In genomic region chr17:82528484-82529265, GRCh38 we compare ENCODE assay signal across 8 cellular contexts. TPM values are rescaled to one million over a fixed set of nuclear protein-coding genes. Genes with fewer than 3 reads are reported as not detected.
DNase-seq lines count a peak whose midpoint lies in the region; ATAC-seq and TF ChIP-seq lines count a peak whose summit lies in the region.

No MANE protein-coding gene starts in this region.

- H3K27me3 ChIP-seq in HUES64 (ENCODE audit: insufficient read depth, low read length) = no peaks in the 10 kb centered on the region

- no peak for TF ChIP-seq CTCF in WTC11 (IDR thresholded peaks at IDR 0.05)

- peak; percentile 47 for ATAC-seq in WTC11
- ATAC-seq in HG03108 (IDR thresholded peaks at IDR 0.05; ENCODE audit: unreplicated experiment) = no peak
- ATAC-seq in activated T-helper 17 cell treated with anti-CD3 and anti-CD28 coated beads, Interleukin-2, amount 50 U/mL, for 72 hours (replicated peaks) = no peak
- ATAC-seq in HG02884 (IDR thresholded peaks at IDR 0.05; ENCODE audit: unreplicated experiment) = no peak

- CTCF ChIA-PET in WTC11 (lab: Charles Lee) = interaction anchor here (0.6 to 0.7 kb wide), 4 partner anchors 8 to 261 kb away, joined by 3 to 7 read pairs (median 4); no protein-coding TSS in a partner anchor

- no peak overlapping the region for H3K4me3 ChIP-seq in HUES64 (ENCODE audit: low read length)

- H3K4me3 Mint-ChIP-seq in WTC11 = no peak overlapping the region
- H3K4me3 Mint-ChIP-seq in activated T-helper 17 cell treated with anti-CD3 and anti-CD28 coated beads, Interleukin-2, amount 50 U/mL, for 72 hours = no peak overlapping the region

- peak overlapping the region; percentile 42 for H3K27ac Mint-ChIP-seq in WTC11
- H3K27ac Mint-ChIP-seq in activated T-helper 17 cell treated with anti-CD3 and anti-CD28 coated beads, Interleukin-2, amount 50 U/mL, for 72 hours = no peak overlapping the region

- 83% methylated on average over 17 of the region's 17 CpGs for WGBS in HUES64

- POLR2A ChIA-PET in WTC11 (lab: Charles Lee) = interaction anchor here (0.6 kb wide), 1 partner anchor 18 kb away, joined by 3 read pairs; no protein-coding TSS in a partner anchor

- no peaks in the 10 kb centered on the region for H3K36me3 ChIP-seq in HUES64 (ENCODE audit: insufficient read depth, low read length)

- peaks cover 43% of the 10 kb centered on the region for H3K4me1 Mint-ChIP-seq in WTC11
- peaks cover 42% of the 10 kb centered on the region for H3K4me1 Mint-ChIP-seq in activated T-helper 17 cell treated with anti-CD3 and anti-CD28 coated beads, Interleukin-2, amount 50 U/mL, for 72 hours

- DNase-seq in COLO668 (lab: John Stamatoyannopoulos, UW; ENCODE audit: unreplicated experiment) (peak; percentile 55), WTC11 (ENCODE audit: low spot score) (no peak), head of caudate nucleus (peak; percentile 23 to 87 (median 68)), retina (peak; percentile 62)

- no peaks in the 10 kb centered on the region for H3K9me3 ChIP-seq in HUES64 (ENCODE audit: insufficient read depth, low read depth, low read length)

- H3K4me1 ChIP-seq in HUES64 (ENCODE audit: insufficient read depth, low read length) = peaks cover 7% of the 10 kb centered on the region

- no peaks in the 10 kb centered on the region for H3K36me3 Mint-ChIP-seq in WTC11
- H3K36me3 Mint-ChIP-seq in activated T-helper 17 cell treated with anti-CD3 and anti-CD28 coated beads, Interleukin-2, amount 50 U/mL, for 72 hours (ENCODE audit: low read depth) = peaks cover 17% of the 10 kb centered on the region

- 0 out of 2 replicates have a peak overlapping the region, but pooled peaks have one; percentile 13 for H3K27ac ChIP-seq in HUES64 (ENCODE audit: low read depth, low read length)

- no peaks in the 10 kb centered on the region for H3K9me3 Mint-ChIP-seq in WTC11
- no peaks in the 10 kb centered on the region for H3K9me3 Mint-ChIP-seq in activated T-helper 17 cell treated with anti-CD3 and anti-CD28 coated beads, Interleukin-2, amount 50 U/mL, for 72 hours

- intact Hi-C loops in head of caudate nucleus (cut with DNase I) = no loop called here

- H3K27me3 Mint-ChIP-seq in WTC11 (ENCODE audit: low read depth) = no peaks in the 10 kb centered on the region
- no peaks in the 10 kb centered on the region for H3K27me3 Mint-ChIP-seq in activated T-helper 17 cell treated with anti-CD3 and anti-CD28 coated beads, Interleukin-2, amount 50 U/mL, for 72 hours

- no peak overlapping the region for H3K9ac ChIP-seq in HUES64 (ENCODE audit: low read depth, low read length)

TF ChIP-seq in WTC11, 78 proteins besides CTCF, POLR2A, EP300 and RAD21:
- TF ChIP-seq RELA (CRISPR knock-in tag; IDR thresholded peaks at IDR 0.05; ENCODE audit: borderline replicate concordance) = no peak
- TF ChIP-seq IRF1 (CRISPR knock-in tag; IDR thresholded peaks at IDR 0.05) = no peak
- TF ChIP-seq, protein P1, sequence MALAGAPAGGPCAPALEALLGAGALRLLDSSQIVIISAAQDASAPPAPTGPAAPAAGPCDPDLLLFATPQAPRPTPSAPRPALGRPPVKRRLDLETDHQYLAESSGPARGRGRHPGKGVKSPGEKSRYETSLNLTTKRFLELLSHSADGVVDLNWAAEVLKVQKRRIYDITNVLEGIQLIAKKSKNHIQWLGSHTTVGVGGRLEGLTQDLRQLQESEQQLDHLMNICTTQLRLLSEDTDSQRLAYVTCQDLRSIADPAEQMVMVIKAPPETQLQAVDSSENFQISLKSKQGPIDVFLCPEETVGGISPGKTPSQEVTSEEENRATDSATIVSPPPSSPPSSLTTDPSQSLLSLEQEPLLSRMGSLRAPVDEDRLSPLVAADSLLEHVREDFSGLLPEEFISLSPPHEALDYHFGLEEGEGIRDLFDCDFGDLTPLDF (CRISPR knock-in tag; IDR thresholded peaks at IDR 0.05) = no peak
- TF ChIP-seq IRF2 (CRISPR knock-in tag; IDR thresholded peaks at IDR 0.05; ENCODE audit: borderline replicate concordance, low read depth) = no peak
- TF ChIP-seq, protein P2, sequence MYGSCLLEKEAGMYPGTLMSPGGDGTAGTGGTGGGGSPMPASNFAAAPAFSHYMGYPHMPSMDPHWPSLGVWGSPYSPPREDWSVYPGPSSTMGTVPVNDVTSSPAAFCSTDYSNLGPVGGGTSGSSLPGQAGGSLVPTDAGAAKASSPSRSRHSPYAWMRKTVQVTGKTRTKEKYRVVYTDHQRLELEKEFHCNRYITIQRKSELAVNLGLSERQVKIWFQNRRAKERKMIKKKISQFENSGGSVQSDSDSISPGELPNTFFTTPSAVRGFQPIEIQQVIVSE (CRISPR knock-in tag; IDR thresholded peaks at IDR 0.05; ENCODE audit: borderline replicate concordance) = no peak
- no peak for TF ChIP-seq ZNF671 (CRISPR knock-in tag; IDR thresholded peaks at IDR 0.05)
- TF ChIP-seq MYBL2 (CRISPR knock-in tag; IDR thresholded peaks at IDR 0.05) = no peak
- TF ChIP-seq, protein P3, sequence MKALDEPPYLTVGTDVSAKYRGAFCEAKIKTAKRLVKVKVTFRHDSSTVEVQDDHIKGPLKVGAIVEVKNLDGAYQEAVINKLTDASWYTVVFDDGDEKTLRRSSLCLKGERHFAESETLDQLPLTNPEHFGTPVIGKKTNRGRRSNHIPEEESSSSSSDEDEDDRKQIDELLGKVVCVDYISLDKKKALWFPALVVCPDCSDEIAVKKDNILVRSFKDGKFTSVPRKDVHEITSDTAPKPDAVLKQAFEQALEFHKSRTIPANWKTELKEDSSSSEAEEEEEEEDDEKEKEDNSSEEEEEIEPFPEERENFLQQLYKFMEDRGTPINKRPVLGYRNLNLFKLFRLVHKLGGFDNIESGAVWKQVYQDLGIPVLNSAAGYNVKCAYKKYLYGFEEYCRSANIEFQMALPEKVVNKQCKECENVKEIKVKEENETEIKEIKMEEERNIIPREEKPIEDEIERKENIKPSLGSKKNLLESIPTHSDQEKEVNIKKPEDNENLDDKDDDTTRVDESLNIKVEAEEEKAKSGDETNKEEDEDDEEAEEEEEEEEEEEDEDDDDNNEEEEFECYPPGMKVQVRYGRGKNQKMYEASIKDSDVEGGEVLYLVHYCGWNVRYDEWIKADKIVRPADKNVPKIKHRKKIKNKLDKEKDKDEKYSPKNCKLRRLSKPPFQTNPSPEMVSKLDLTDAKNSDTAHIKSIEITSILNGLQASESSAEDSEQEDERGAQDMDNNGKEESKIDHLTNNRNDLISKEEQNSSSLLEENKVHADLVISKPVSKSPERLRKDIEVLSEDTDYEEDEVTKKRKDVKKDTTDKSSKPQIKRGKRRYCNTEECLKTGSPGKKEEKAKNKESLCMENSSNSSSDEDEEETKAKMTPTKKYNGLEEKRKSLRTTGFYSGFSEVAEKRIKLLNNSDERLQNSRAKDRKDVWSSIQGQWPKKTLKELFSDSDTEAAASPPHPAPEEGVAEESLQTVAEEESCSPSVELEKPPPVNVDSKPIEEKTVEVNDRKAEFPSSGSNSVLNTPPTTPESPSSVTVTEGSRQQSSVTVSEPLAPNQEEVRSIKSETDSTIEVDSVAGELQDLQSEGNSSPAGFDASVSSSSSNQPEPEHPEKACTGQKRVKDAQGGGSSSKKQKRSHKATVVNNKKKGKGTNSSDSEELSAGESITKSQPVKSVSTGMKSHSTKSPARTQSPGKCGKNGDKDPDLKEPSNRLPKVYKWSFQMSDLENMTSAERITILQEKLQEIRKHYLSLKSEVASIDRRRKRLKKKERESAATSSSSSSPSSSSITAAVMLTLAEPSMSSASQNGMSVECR (CRISPR knock-in tag; IDR thresholded peaks at IDR 0.05; ENCODE audit: borderline replicate concordance) = no peak
- no peak for TF ChIP-seq TCF7 (CRISPR knock-in tag; IDR thresholded peaks at IDR 0.05; ENCODE audit: low read depth)
- TF ChIP-seq GRHL2 (CRISPR knock-in tag; IDR thresholded peaks at IDR 0.05; ENCODE audit: insufficient replicate concordance, severe bottlenecking) = no peak
- no peak for TF ChIP-seq SMAD4 (CRISPR knock-in tag; IDR thresholded peaks at IDR 0.05)
- no peak for TF ChIP-seq ZNF232 (CRISPR knock-in tag; IDR thresholded peaks at IDR 0.05)
- TF ChIP-seq FOXJ3 (CRISPR knock-in tag; IDR thresholded peaks at IDR 0.05; ENCODE audit: borderline replicate concordance) = no peak
- TF ChIP-seq ZMAT4 (CRISPR knock-in tag; IDR thresholded peaks at IDR 0.05) = no peak
- TF ChIP-seq, protein P4, sequence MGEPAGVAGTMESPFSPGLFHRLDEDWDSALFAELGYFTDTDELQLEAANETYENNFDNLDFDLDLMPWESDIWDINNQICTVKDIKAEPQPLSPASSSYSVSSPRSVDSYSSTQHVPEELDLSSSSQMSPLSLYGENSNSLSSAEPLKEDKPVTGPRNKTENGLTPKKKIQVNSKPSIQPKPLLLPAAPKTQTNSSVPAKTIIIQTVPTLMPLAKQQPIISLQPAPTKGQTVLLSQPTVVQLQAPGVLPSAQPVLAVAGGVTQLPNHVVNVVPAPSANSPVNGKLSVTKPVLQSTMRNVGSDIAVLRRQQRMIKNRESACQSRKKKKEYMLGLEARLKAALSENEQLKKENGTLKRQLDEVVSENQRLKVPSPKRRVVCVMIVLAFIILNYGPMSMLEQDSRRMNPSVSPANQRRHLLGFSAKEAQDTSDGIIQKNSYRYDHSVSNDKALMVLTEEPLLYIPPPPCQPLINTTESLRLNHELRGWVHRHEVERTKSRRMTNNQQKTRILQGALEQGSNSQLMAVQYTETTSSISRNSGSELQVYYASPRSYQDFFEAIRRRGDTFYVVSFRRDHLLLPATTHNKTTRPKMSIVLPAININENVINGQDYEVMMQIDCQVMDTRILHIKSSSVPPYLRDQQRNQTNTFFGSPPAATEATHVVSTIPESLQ (CRISPR knock-in tag; IDR thresholded peaks at IDR 0.05) = no peak
TF ChIP-seq in WTC11: peak in this region for 0.

RNA-seq across cellular contexts. Expression of gene FOXK2, which starts 9.1 kb away (rescaled TPM):
- polyA plus RNA-seq in HUES64 (2013, experiment 1 of 2) = 37.5 TPM
- polyA plus RNA-seq in HUES64 (2013, experiment 2 of 2) = 48.9 TPM
- 57.7 to 65.7 TPM (median 62.7 TPM) in 3 replicates for total RNA-seq in WTC11 (2021)
- 10 to 100 TPM; 38.2 to 59.4 TPM for total RNA-seq in activated T-helper 17 cell treated with anti-CD3 and anti-CD28 coated beads, Interleukin-2, amount 50 U/mL, for 72 hours
